Comparison of ENCODE assay signal across 23 cellular contexts in the genomic region with DNA sequence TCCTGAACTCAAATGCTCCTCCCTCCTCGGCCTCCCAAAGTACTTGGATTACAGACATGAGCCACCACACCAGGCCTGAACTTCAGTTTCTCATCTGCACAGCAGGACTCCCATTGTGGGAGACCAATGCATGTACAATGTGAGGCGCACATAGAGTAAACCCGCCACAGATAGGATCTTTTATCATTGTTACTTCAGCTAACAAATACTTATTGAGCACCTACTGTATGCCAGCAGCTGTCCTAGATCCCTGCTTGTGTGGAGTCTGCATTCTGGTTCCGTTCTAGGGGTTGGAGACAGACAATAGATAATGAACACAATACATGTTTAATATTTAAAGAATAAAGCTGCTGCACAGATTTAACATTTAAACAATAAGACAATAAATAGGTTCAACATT.
"Had no signal": no experiment of that assay in that cellular context is flagged by ENCODE, and none has a peak within 500 bp of the region (broad histone marks: within the 10 kb centered on the region; RNA-seq: fewer than 3 reads in every experiment).

No MANE protein-coding gene starts in this region.

- ATAC-seq: HepG2, Panc1, Right ventricle myocardium inferior had no signal

- H3K4me3 ChIP-seq: SJSA1, SK-N-MC had no signal

- H3K9ac ChIP-seq: KMS-11 had no signal

- H3K9me3 ChIP-seq: SJSA1 had no signal

- H3K27ac ChIP-seq: KMS-11, RWPE1, SJSA1, SK-N-MC had no signal

- H3K4me2 ChIP-seq: KMS-11 had no signal

- H3K27me3 ChIP-seq: SJSA1 had no signal

- FAIRE-seq: HepG2 had no signal

- DNase-seq: IMR-90, Kasumi-1, MM.1S, NCI-H1092 treated with DMSO at 0.1 percent for 48 hours, NCI-H1436, NCI-H187, NCI-H2029, NCI-H2081 treated with DMSO at 0.1 percent for 48 hours, NCI-H2171, NCI-H226, NCI-H446, NCI-H510A, NCI-H524 treated with DMSO at 0.1 percent for 48 hours, NCI-H69, NCI-H774, SIG-M5 had no signal
